8 cellular contexts compared by ENCODE assay signal in genomic region chr19:41706741-41707501, GRCh38.
DNase-seq lines count a peak whose midpoint lies in the region; ATAC-seq lines count a peak whose summit lies in the region.

No MANE protein-coding gene starts in this region.

- peak overlapping the region; percentile 46; the same call in 1 of the 2 replicates for H3K4me3 ChIP-seq in iPS-18c (ENCODE audit: insufficient read depth, low read depth, low read length)

- no peaks in the 10 kb centered on the region for H3K9me3 Mint-ChIP-seq in activated naive CD8-positive, alpha-beta T cell treated with anti-CD3 and anti-CD28 coated beads, Interleukin-2, amount 50 U/mL, for 24 hours

- H3K4me3 Mint-ChIP-seq in activated naive CD8-positive, alpha-beta T cell treated with anti-CD3 and anti-CD28 coated beads, Interleukin-2, amount 50 U/mL, for 24 hours = peak overlapping the region; percentile 49

- H3K36me3 Mint-ChIP-seq in activated naive CD8-positive, alpha-beta T cell treated with anti-CD3 and anti-CD28 coated beads, Interleukin-2, amount 50 U/mL, for 24 hours (ENCODE audit: low read depth) = no peaks in the 10 kb centered on the region

- DNase-seq in NK-92 treated with Interleukin-12 subunit alpha and Interleukin-12 subunit beta, amount 100 ng/mL, for 24 hours (lab: John Stamatoyannopoulos, UW) = peak; percentile 42
- DNase-seq in NK-92 (lab: John Stamatoyannopoulos, UW; ENCODE audit: unreplicated experiment) = no peak
- peak; percentile 12 for DNase-seq in NCI-H1105 treated with DMSO at 0.1 percent for 48 hours (lab: John Stamatoyannopoulos, UW)
- peak; percentile 36 to 66 (median 56) for DNase-seq in T-helper 2 cell
- DNase-seq in activated naive CD8-positive, alpha-beta T cell treated with anti-CD3 and anti-CD28 coated beads, Interleukin-2, amount 50 U/mL, for 24 hours = peak; percentile 75
- DNase-seq in stimulated activated CD4-positive, alpha-beta T cell treated with anti-CD3 and anti-CD28 coated beads, Interleukin-4, amount 100 ng/mL, for 24 hours = peak; percentile 69

- peak; percentile 86 for ATAC-seq in activated naive CD8-positive, alpha-beta T cell treated with anti-CD3 and anti-CD28 coated beads, Interleukin-2, amount 50 U/mL, for 24 hours
- no peak for ATAC-seq in HG03108 (IDR thresholded peaks at IDR 0.05; ENCODE audit: unreplicated experiment)

- no peaks in the 10 kb centered on the region for H3K9me3 ChIP-seq in iPS-18c (ENCODE audit: control insufficient read depth, insufficient read depth, low read length)

- H3K27ac Mint-ChIP-seq in activated naive CD8-positive, alpha-beta T cell treated with anti-CD3 and anti-CD28 coated beads, Interleukin-2, amount 50 U/mL, for 24 hours = no peak overlapping the region

- peaks cover 2% of the 10 kb centered on the region for H3K4me1 Mint-ChIP-seq in activated naive CD8-positive, alpha-beta T cell treated with anti-CD3 and anti-CD28 coated beads, Interleukin-2, amount 50 U/mL, for 24 hours

- peaks cover 52% of the 10 kb centered on the region for H3K27me3 Mint-ChIP-seq in activated naive CD8-positive, alpha-beta T cell treated with anti-CD3 and anti-CD28 coated beads, Interleukin-2, amount 50 U/mL, for 24 hours
